Comparison of ENCODE assay signal across 9 cellular contexts in the genomic region with DNA sequence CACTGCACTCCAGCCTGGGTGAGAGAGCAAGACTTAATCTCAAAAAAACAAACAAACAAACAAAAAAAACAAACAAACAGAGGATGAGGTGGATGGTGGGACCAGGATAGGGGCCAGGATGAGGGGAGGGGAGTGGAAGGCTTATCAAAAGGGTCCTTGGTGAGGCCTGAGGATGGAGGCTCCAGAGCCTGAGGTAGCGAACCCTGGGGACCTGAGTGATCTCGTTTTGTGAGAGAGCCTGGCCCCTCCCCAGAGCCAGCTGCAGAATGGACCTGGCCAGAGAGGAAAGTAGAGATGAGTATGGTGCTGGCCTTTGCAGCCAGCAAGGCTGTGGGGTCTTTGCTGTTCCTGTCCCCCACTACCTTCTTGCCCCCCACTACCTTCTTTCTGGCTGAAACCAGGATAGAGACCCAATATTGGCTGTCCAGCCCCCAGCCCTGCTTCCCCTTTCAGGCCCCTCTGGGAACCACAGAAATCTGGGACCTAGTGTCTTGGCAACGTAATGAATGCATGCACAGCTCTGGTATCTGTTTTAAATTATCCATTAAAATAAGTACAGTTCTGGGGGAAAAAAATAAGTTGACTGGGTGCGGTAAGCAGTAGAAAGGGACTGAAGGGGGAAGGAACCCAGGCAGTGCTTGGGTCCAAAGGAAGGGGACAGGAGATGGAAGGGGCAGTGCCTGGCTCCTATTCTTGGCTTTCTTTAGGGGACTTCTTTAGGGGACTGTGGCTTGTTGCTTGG. TPM values are rescaled to one million over a fixed set of nuclear protein-coding genes. Genes with fewer than 3 reads are reported as not detected.
A peak's percentile ranks its signal among the peaks of the same experiment; 100 is the strongest.
DNase-seq lines count a peak whose midpoint lies in the region; ATAC-seq, FAIRE-seq and TF ChIP-seq lines count a peak whose summit lies in the region.
"Had no signal": no experiment of that assay in that cellular context is flagged by ENCODE, and none has a peak within 500 bp of the region (broad histone marks: within the 10 kb centered on the region; RNA-seq: fewer than 3 reads in every experiment).

No MANE protein-coding gene starts in this region.

- CTCF ChIA-PET in BJ (lab: Yijun Ruan, JAX), result interaction anchor here (0.6 to 33.9 kb wide), 4 partner anchors 10 to 771 kb away, joined by 3 to 983 read pairs (median 58); no protein-coding TSS in a partner anchor

- TF ChIP-seq CTCF in BJ (IDR thresholded peaks at IDR 0.05; ENCODE audit: insufficient read depth, low read depth, low read length) (no peak), Peyer's patch (IDR thresholded peaks at IDR 0.05) (no peak), pancreas (IDR thresholded peaks at IDR 0.05) (no peak)

- no peak for FAIRE-seq in pancreas (lab: Jason Lieb, UNC)

- peak overlapping the region; percentile 100; the same call in 1 of the 2 replicates for H3K4me3 ChIP-seq in BJ (ENCODE audit: low read depth, low read length)
- no peak overlapping the region for H3K4me3 ChIP-seq in Peyer's patch
- H3K4me3 ChIP-seq in esophagus (ENCODE audit: low read depth in 1 of 2, low read length in 2 of 2), result no peak overlapping the region
- H3K4me3 ChIP-seq in pancreas, result no peak overlapping the region

- no peak for TF ChIP-seq POLR2A in Peyer's patch (IDR thresholded peaks at IDR 0.05)

- no peak for ATAC-seq in pancreas

- 41% methylated on average over 2 to 4 of the region's 4 CpGs for WGBS in esophagus, 2 donors
- WGBS in pancreas, 2 donors, result 52 to 54% methylated on average over 4 of the region's 4 CpGs

- H3K9me3 ChIP-seq in Peyer's patch (no peaks in the 10 kb centered on the region), esophagus (ENCODE audit: control insufficient read depth in 2 of 2, insufficient read depth in 1 of 2, low read depth in 1 of 2, low read length in 1 of 2) (no peaks in the 10 kb centered on the region), pancreas (no peaks in the 10 kb centered on the region)

- DNase-seq in BJ (ENCODE audit: low read depth), result no peak
- no peak for DNase-seq in Peyer's patch
- DNase-seq in pancreas, result no peak
- no peak for DNase-seq in DMS153 (lab: John Stamatoyannopoulos, UW)
- DNase-seq in cortex of kidney (lab: John Stamatoyannopoulos, UW), result no peak
- no peak for DNase-seq in stimulated activated CD4-positive, alpha-beta T cell treated with anti-CD3 and anti-CD28 coated beads, Interleukin-1b, Interleukin-23, amount 100 ng/mL, for 48 hours
- no peak for DNase-seq in G401 (ENCODE audit: low spot score)
- DNase-seq: H7 had no signal

- no peaks in the 10 kb centered on the region for H3K36me3 ChIP-seq in BJ (ENCODE audit: control insufficient read depth, insufficient read depth, low read length)
- H3K36me3 ChIP-seq in Peyer's patch, result no peaks in the 10 kb centered on the region
- H3K36me3 ChIP-seq in esophagus (ENCODE audit: control insufficient read depth in 2 of 2, insufficient read depth in 2 of 2, low read length in 1 of 2), result no peaks in the 10 kb centered on the region
- no peaks in the 10 kb centered on the region for H3K36me3 ChIP-seq in pancreas

- H3K27me3 ChIP-seq in BJ (ENCODE audit: control insufficient read depth, insufficient read depth, low read length) (no peaks in the 10 kb centered on the region), Peyer's patch (no peaks in the 10 kb centered on the region), esophagus (ENCODE audit: control insufficient read depth in 1 of 2, insufficient read depth in 2 of 2, low read length in 2 of 2) (no peaks in the 10 kb centered on the region), pancreas (no peaks in the 10 kb centered on the region)

- in situ Hi-C loops in G401 (cut with HindIII; ENCODE audit: low sequenced_read_pairs), result no loop called here

- POLR2A ChIA-PET in BJ (lab: Charles Lee), result interaction anchor here (1.0 to 1.3 kb wide), 2 partner anchors 10 to 13 kb away, joined by 3 to 6 read pairs; no protein-coding TSS in a partner anchor

- H3K4me1 ChIP-seq in Peyer's patch (peaks cover 0 to 23% (median 9%) of the 10 kb centered on the region in 4 donors), esophagus (ENCODE audit: control insufficient read depth in 2 of 2, insufficient read depth in 2 of 2, low read length in 1 of 2) (peaks cover 0 to 6% of the 10 kb centered on the region in 2 donors), pancreas (peaks cover 14 to 26% (median 15%) of the 10 kb centered on the region in 3 donors)

- intact Hi-C loops in pancreas (cut with DNase I), result no loop called here

- H3K27ac ChIP-seq in Peyer's patch, result peak overlapping the region; percentile 80 to 97 (median 90)
- H3K27ac ChIP-seq in esophagus (ENCODE audit: low read depth in 2 of 2, low read length in 1 of 2), result peak overlapping the region; percentile 79 to 99
- peak overlapping the region; percentile 81 to 94 (median 90) for H3K27ac ChIP-seq in pancreas

RNA-seq across cellular contexts. Expression of gene LMNA, which starts 1.1 kb away (rescaled TPM):
- 537 and 840 TPM in 2 replicates for polyA plus RNA-seq in BJ (2011; rRNA removed)
- 412 and 437 TPM in 2 replicates for polyA minus RNA-seq in BJ (2011; rRNA and poly(A)+ RNA removed)
- total RNA-seq in Peyer's patch, result 100 to 1,000 TPM; 201 to 295 (median 211) TPM
- 100 to 1,000 TPM; 183 to 230 TPM for polyA plus RNA-seq in esophagus
- 100 to 1,000 TPM in 3 of 6 donors, 10 to 100 TPM in 3; 59.4 to 119 (median 92.7) TPM for total RNA-seq in pancreas
- 100 to 1,000 TPM in 1 of 2 donors, 10 to 100 TPM in 1; 96.7 to 111 TPM for polyA plus RNA-seq in pancreas
- total RNA-seq in G401 (2014; rRNA removed; shearing (Covaris generic)), result 314 and 341 TPM in 2 replicates

RNA-seq across cellular contexts. Expression of gene MEX3A, which starts 31.2 kb away (rescaled TPM):
- polyA plus RNA-seq in BJ (2011; rRNA removed) (1.9 TPM in 2 replicates), esophagus (under 1 TPM; 0.36 to 0.59 TPM), pancreas (under 1 TPM; 0.19 to 0.76 TPM)
- 1.8 and 2.4 TPM in 2 replicates for polyA minus RNA-seq in BJ (2011; rRNA and poly(A)+ RNA removed)
- total RNA-seq in Peyer's patch (1 to 10 TPM in 1 of 4 donors, under 1 TPM in 1, not detected in 2; 0.80 to 2.1 TPM), pancreas (1 to 10 TPM in 2 of 6 donors, under 1 TPM in 4; 0.12 to 3.1 (median 0.65) TPM)
- 21.0 and 21.2 TPM in 2 replicates for total RNA-seq in G401 (2014; rRNA removed; shearing (Covaris generic))

RNA-seq across cellular contexts. Expression of gene SEMA4A, which starts 40.0 kb away (rescaled TPM):
- polyA plus RNA-seq in BJ (2011; rRNA removed) (0.49 and 0.77 TPM in 2 replicates), esophagus (10 to 100 TPM; 23.8 to 24.9 TPM), pancreas (1 to 10 TPM; 4.4 to 5.4 TPM)
- 0.19 and 0.82 TPM in 2 replicates for polyA minus RNA-seq in BJ (2011; rRNA and poly(A)+ RNA removed)
- total RNA-seq in Peyer's patch (10 to 100 TPM in 1 of 4 donors, 1 to 10 TPM in 3; 1.5 to 19.0 (median 3.2) TPM), pancreas (1 to 10 TPM; 2.6 to 7.0 (median 4.5) TPM)
- total RNA-seq in G401 (2014; rRNA removed; shearing (Covaris generic)), result 1.8 and 2.0 TPM in 2 replicates

RNA-seq across cellular contexts. Expression of gene RAB25, which starts 52.5 kb away (rescaled TPM):
- polyA plus RNA-seq in BJ (2011; rRNA removed) (not detected in 2 replicates), esophagus (100 to 1,000 TPM; 470 to 576 TPM), pancreas (10 to 100 TPM; 56.3 to 81.6 TPM)
- polyA minus RNA-seq in BJ (2011; rRNA and poly(A)+ RNA removed), result not detected in 2 replicates
- total RNA-seq in Peyer's patch (100 to 1,000 TPM in 3 of 4 donors, 10 to 100 TPM in 1; 96.6 to 188 (median 146) TPM), pancreas (10 to 100 TPM; 29.0 to 51.1 (median 34.6) TPM)
- total RNA-seq in G401 (2014; rRNA removed; shearing (Covaris generic)), result not detected in 2 replicates

RNA-seq across cellular contexts. Expression of gene LAMTOR2, which starts 58.9 kb away (rescaled TPM):
- 60.0 and 77.4 TPM in 2 replicates for polyA plus RNA-seq in BJ (2011; rRNA removed)
- 23.9 and 33.8 TPM in 2 replicates for polyA minus RNA-seq in BJ (2011; rRNA and poly(A)+ RNA removed)
- 10 to 100 TPM; 40.4 to 75.5 (median 54.1) TPM for total RNA-seq in Peyer's patch
- polyA plus RNA-seq in esophagus, result 100 to 1,000 TPM in 1 of 2 donors, 10 to 100 TPM in 1; 82.6 to 101 TPM
- 10 to 100 TPM; 31.7 to 40.1 (median 32.1) TPM for total RNA-seq in pancreas
- polyA plus RNA-seq in pancreas, result 10 to 100 TPM; 59.4 to 60.1 TPM
- 20.1 and 42.3 TPM in 2 replicates for total RNA-seq in G401 (2014; rRNA removed; shearing (Covaris generic))
